ENCODE assay signal across 22 cellular contexts in the genomic region with DNA sequence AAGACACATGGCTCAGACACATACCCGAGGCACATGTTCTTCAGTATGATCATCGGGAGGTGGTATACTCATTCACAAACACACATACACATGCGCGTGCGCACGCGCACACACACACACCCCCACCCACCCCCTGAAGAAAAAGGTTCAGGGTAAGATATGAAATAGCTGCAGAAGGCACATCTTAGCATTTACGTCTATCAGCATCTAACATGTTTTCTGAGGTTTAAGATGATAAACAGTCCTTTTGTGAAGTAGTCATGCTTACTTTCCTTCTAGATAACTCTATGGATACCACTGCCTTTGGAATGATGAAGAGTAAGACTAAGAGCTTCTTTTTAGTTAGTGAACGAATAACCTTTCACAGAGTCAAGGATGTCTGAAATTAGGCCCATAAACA.
DNase-seq lines count a peak whose midpoint lies in the region; ATAC-seq, FAIRE-seq and TF ChIP-seq lines count a peak whose summit lies in the region.
"Had no signal": no experiment of that assay in that cellular context is flagged by ENCODE, and none has a peak within 500 bp of the region (broad histone marks: within the 10 kb centered on the region; RNA-seq: fewer than 3 reads in every experiment).

No MANE protein-coding gene starts in this region.

- H4K20me1 ChIP-seq in astrocyte (ENCODE audit: insufficient read depth, low read length), result no peaks in the 10 kb centered on the region
- H4K20me1 ChIP-seq: BLaER1 had no signal

- no peak overlapping the region for H3K23ac ChIP-seq in mesenchymal stem cell (ENCODE audit: low read length in 2 of 2)

- no peak overlapping the region for H3K9ac ChIP-seq in astrocyte (ENCODE audit: low read length)
- H3K9ac ChIP-seq in mesenchymal stem cell (ENCODE audit: low read length), result no peak overlapping the region
- H3K9ac ChIP-seq: BLaER1 had no signal

- peak overlapping the region; percentile 9 for H3K27ac Mint-ChIP-seq in activated T-cell treated with anti-CD3 and anti-CD28 coated beads, Interleukin-2, amount 50 U/mL, for 24 hours
- H3K27ac Mint-ChIP-seq in astrocyte (ENCODE audit: unreplicated experiment), result peak overlapping the region; percentile 75
- H3K27ac Mint-ChIP-seq: CD8-positive, alpha-beta T cell had no signal

- no peak overlapping the region for H2BK120ac ChIP-seq in mesenchymal stem cell (ENCODE audit: low read depth, low read length)

- no peak overlapping the region for H2AK5ac ChIP-seq in mesenchymal stem cell (ENCODE audit: low read length, severe bottlenecking)

- peak overlapping the region; percentile 25 for H3K27ac ChIP-seq in astrocyte (ENCODE audit: low read depth, low read length)
- H3K27ac ChIP-seq in mesenchymal stem cell (ENCODE audit: low read length, poor library complexity, severe bottlenecking), result peak overlapping the region; percentile 52
- H3K27ac ChIP-seq: BLaER1 had no signal

- intact Hi-C loops in posterior cingulate gyrus (cut with DNase I), result loop anchor here (5.0 to 10.0 kb wide), 3 partner anchors 282 to 372 kb away; partner anchors contain the start of gene GNAQ

- H3K36me3 ChIP-seq in astrocyte (ENCODE audit: insufficient read depth, low read length) (no peaks in the 10 kb centered on the region), mesenchymal stem cell (ENCODE audit: control insufficient read depth in 1 of 2, insufficient read depth in 2 of 2, low read depth in 1 of 2, low read length in 2 of 2) (peaks cover 6 to 12% of the 10 kb centered on the region in 2 experiments)
- H3K36me3 ChIP-seq: HAP-1 had no signal

- H3K4me1 Mint-ChIP-seq in activated T-cell treated with anti-CD3 and anti-CD28 coated beads, Interleukin-2, amount 50 U/mL, for 24 hours (ENCODE audit: low read depth), result peaks cover 31% of the 10 kb centered on the region
- peaks cover 9% of the 10 kb centered on the region for H3K4me1 Mint-ChIP-seq in activated T-cell treated with anti-CD3 and anti-CD28 coated beads, Interleukin-2, amount 50 U/mL, for 4 hours (ENCODE audit: low read depth)
- peaks cover 30% of the 10 kb centered on the region for H3K4me1 Mint-ChIP-seq in astrocyte (ENCODE audit: low read depth, unreplicated experiment)

- H3K14ac ChIP-seq in mesenchymal stem cell (ENCODE audit: low read length in 2 of 2), result no peak overlapping the region

- H3K4me2 ChIP-seq in astrocyte (ENCODE audit: low read length), result no peak overlapping the region
- no peak overlapping the region for H3K4me2 ChIP-seq in mesenchymal stem cell (ENCODE audit: low read length, poor library complexity, severe bottlenecking)
- H3K4me2 ChIP-seq: BLaER1 had no signal

- no peak overlapping the region for H3K18ac ChIP-seq in mesenchymal stem cell (ENCODE audit: low read depth in 1 of 2, low read length in 2 of 2)

- peaks cover 17% of the 10 kb centered on the region for H3K36me3 Mint-ChIP-seq in activated T-cell treated with anti-CD3 and anti-CD28 coated beads, Interleukin-2, amount 50 U/mL, for 24 hours (ENCODE audit: low read depth)
- peaks cover 15% of the 10 kb centered on the region for H3K36me3 Mint-ChIP-seq in activated T-cell treated with anti-CD3 and anti-CD28 coated beads, Interleukin-2, amount 50 U/mL, for 4 hours (ENCODE audit: insufficient read depth)
- peaks cover 18% of the 10 kb centered on the region for H3K36me3 Mint-ChIP-seq in astrocyte (ENCODE audit: low read depth, unreplicated experiment)

- H3K9me3 ChIP-seq in astrocyte (ENCODE audit: insufficient read depth, low read depth, low read length), result peaks cover 5% of the 10 kb centered on the region
- H3K9me3 ChIP-seq in mesenchymal stem cell (ENCODE audit: control insufficient read depth, low read length), result peaks cover 6% of the 10 kb centered on the region
- H3K9me3 ChIP-seq: BLaER1, HAP-1 had no signal

- H4K91ac ChIP-seq in mesenchymal stem cell (ENCODE audit: low read length), result no peak overlapping the region

- H2BK15ac ChIP-seq in mesenchymal stem cell (ENCODE audit: low read depth, poor library complexity, severe bottlenecking), result no peak overlapping the region

- H3K4me3 Mint-ChIP-seq in activated T-cell treated with anti-CD3 and anti-CD28 coated beads, Interleukin-2, amount 50 U/mL, for 24 hours, result no peak overlapping the region
- no peak overlapping the region for H3K4me3 Mint-ChIP-seq in activated T-cell treated with anti-CD3 and anti-CD28 coated beads, Interleukin-2, amount 50 U/mL, for 4 hours
- no peak overlapping the region for H3K4me3 Mint-ChIP-seq in astrocyte (ENCODE audit: unreplicated experiment)
- H3K4me3 Mint-ChIP-seq: CD8-positive, alpha-beta T cell had no signal

- H3K79me1 ChIP-seq in mesenchymal stem cell (replicated peaks; ENCODE audit: low read length, poor library complexity, severe bottlenecking), result peaks cover 12% of the 10 kb centered on the region

- H3K79me2 ChIP-seq in astrocyte (ENCODE audit: insufficient read depth, low read length), result no peaks in the 10 kb centered on the region

- H2AFZ ChIP-seq in astrocyte (ENCODE audit: low read depth, low read length), result no peak overlapping the region
- no peak overlapping the region for H2AFZ ChIP-seq in mesenchymal stem cell (ENCODE audit: low read depth, low read length)

- WGBS in mesenchymal stem cell, result no CpG with 5 or more reads among the region's 9 CpGs

- H3K27me3 Mint-ChIP-seq in activated T-cell treated with anti-CD3 and anti-CD28 coated beads, Interleukin-2, amount 50 U/mL, for 24 hours, result no peaks in the 10 kb centered on the region
- H3K27me3 Mint-ChIP-seq in activated T-cell treated with anti-CD3 and anti-CD28 coated beads, Interleukin-2, amount 50 U/mL, for 4 hours (ENCODE audit: low read depth), result no peaks in the 10 kb centered on the region
- H3K27me3 Mint-ChIP-seq in astrocyte (ENCODE audit: low read depth, unreplicated experiment), result no peaks in the 10 kb centered on the region

- no peak for TF ChIP-seq CTCF in astrocyte (IDR thresholded peaks at IDR 0.05; ENCODE audit: insufficient read depth, low read depth, low read length)

- peak overlapping the region in 1 of 2 experiments; percentile 52 for H2BK12ac ChIP-seq in mesenchymal stem cell (ENCODE audit: low read length in 2 of 2)

- no peak overlapping the region for H3K4ac ChIP-seq in mesenchymal stem cell (ENCODE audit: low read depth in 1 of 2, low read length in 2 of 2)

- no peak for FAIRE-seq in astrocyte (lab: Jason Lieb, UNC)
- FAIRE-seq: A204.1, D721Med had no signal

- H3K27me3 ChIP-seq in astrocyte (ENCODE audit: insufficient read depth, low read length) (no peaks in the 10 kb centered on the region), mesenchymal stem cell (ENCODE audit: control insufficient read depth in 1 of 2, insufficient read depth in 1 of 2, low read length in 2 of 2) (no peaks in the 10 kb centered on the region)
- H3K27me3 ChIP-seq: BLaER1 had no signal

- H3K4me1 ChIP-seq in astrocyte (ENCODE audit: insufficient read depth, low read length), result peaks cover 29% of the 10 kb centered on the region
- no peaks in the 10 kb centered on the region for H3K4me1 ChIP-seq in mesenchymal stem cell (ENCODE audit: control insufficient read depth, insufficient read depth, low read depth, low read length)
- H3K4me1 ChIP-seq: BLaER1, HAP-1 had no signal

- H3K4me3 ChIP-seq in astrocyte (ENCODE audit: insufficient read depth, low read depth, low read length) (no peak overlapping the region), mesenchymal stem cell (ENCODE audit: insufficient read depth in 1 of 2, low read depth in 1 of 2, low read length in 2 of 2) (no peak overlapping the region)
- H3K4me3 ChIP-seq: BLaER1, HAP-1 had no signal

- H2BK5ac ChIP-seq in mesenchymal stem cell (ENCODE audit: low read depth, low read length, poor library complexity, severe bottlenecking), result no peak overlapping the region

- no peak for ATAC-seq in activated T-cell treated with anti-CD3 and anti-CD28 coated beads, Interleukin-2, amount 50 U/mL, for 4 hours
- ATAC-seq in GM19452 (IDR thresholded peaks at IDR 0.05; ENCODE audit: unreplicated experiment), result no peak
- ATAC-seq: CD8-positive, alpha-beta T cell had no signal

- no peak for DNase-seq in activated T-cell treated with anti-CD3 and anti-CD28 coated beads, Interleukin-2, amount 50 U/mL, for 24 hours
- DNase-seq in activated T-cell treated with anti-CD3 and anti-CD28 coated beads, Interleukin-2, amount 50 U/mL, for 4 hours, result no peak
- DNase-seq in astrocyte (ENCODE audit: low read depth), result no peak
- no peak for DNase-seq in mesenchymal stem cell
- no peak for DNase-seq in posterior cingulate gyrus
- DNase-seq in activated naive CD4-positive, alpha-beta T cell (lab: John Stamatoyannopoulos, UW), result no peak
- DNase-seq: CD8-positive, alpha-beta T cell; DMS79; Kasumi-1; MM.1S; NCI-H1105; NCI-H1694; NCI-H2081 treated with DMSO at 0.1 percent for 48 hours; NCI-H2227 treated with DMSO at 0.1 percent for 48 hours; NCI-H510A treated with DMSO at 0.1 percent for 48 hours; NCI-H774; SHP77 treated with DMSO at 0.1 percent for 48 hours had no signal

- no peak overlapping the region for H4K8ac ChIP-seq in mesenchymal stem cell (ENCODE audit: low read length)

- H3K9me3 Mint-ChIP-seq in activated T-cell treated with anti-CD3 and anti-CD28 coated beads, Interleukin-2, amount 50 U/mL, for 24 hours, result peaks cover 6% of the 10 kb centered on the region
- peaks cover 4% of the 10 kb centered on the region for H3K9me3 Mint-ChIP-seq in activated T-cell treated with anti-CD3 and anti-CD28 coated beads, Interleukin-2, amount 50 U/mL, for 4 hours
- H3K9me3 Mint-ChIP-seq in astrocyte (ENCODE audit: unreplicated experiment), result peaks cover 4% of the 10 kb centered on the region
- H3K9me3 Mint-ChIP-seq: CD8-positive, alpha-beta T cell had no signal
